Comparison of ENCODE assay signal across 14 cellular contexts in the genomic region with DNA sequence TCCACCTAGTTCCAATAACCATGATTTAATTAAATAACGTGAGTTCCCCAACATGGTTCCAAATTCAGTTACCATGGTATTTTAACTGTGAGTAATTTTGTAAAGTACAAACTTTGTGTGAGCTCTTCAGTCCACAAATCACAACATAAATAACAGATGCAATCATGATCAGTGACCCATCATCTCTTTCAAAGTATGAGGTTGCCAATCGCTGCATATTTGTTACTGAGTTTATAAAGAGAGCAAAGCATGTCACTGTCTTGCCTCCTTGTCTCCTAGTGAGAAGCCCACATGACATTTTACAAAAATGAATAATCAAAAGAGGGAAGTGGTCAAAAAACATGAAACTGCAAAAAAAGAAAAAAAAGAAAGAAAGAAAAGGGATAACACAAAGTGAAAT.
DNase-seq lines count a peak whose midpoint lies in the region; ATAC-seq lines count a peak whose summit lies in the region.
"Had no signal": no experiment of that assay in that cellular context is flagged by ENCODE, and none has a peak within 500 bp of the region (broad histone marks: within the 10 kb centered on the region; RNA-seq: fewer than 3 reads in every experiment).

No MANE protein-coding gene starts in this region.

- no peaks in the 10 kb centered on the region for H3K4me1 ChIP-seq in naive thymus-derived CD4-positive, alpha-beta T cell (ENCODE audit: control insufficient read depth in 2 of 2, insufficient read depth in 2 of 2, low read length in 2 of 2)

- no peak overlapping the region for H3K4me3 Mint-ChIP-seq in naive thymus-derived CD4-positive, alpha-beta T cell

- intact Hi-C loops in naive thymus-derived CD4-positive, alpha-beta T cell (cut with micrococcal nuclease), result no loop called here

- POLR2A ChIA-PET in naive thymus-derived CD4-positive, alpha-beta T cell (lab: Charles Lee), result interaction anchor here (0.7 kb wide), 1 partner anchor 74 kb away, joined by 3 read pairs; no protein-coding TSS in a partner anchor

- H3K27ac Mint-ChIP-seq in naive thymus-derived CD4-positive, alpha-beta T cell, result no peak overlapping the region

- no peak overlapping the region for H3K4me3 ChIP-seq in naive thymus-derived CD4-positive, alpha-beta T cell (ENCODE audit: low read length)

- peaks cover 16 to 35% (median 21%) of the 10 kb centered on the region in 5 donors for H3K27me3 Mint-ChIP-seq in naive thymus-derived CD4-positive, alpha-beta T cell

- H3K27ac ChIP-seq in naive thymus-derived CD4-positive, alpha-beta T cell (ENCODE audit: low read depth, low read length), result no peak overlapping the region

- H3K4me1 Mint-ChIP-seq in naive thymus-derived CD4-positive, alpha-beta T cell, result peaks cover 0 to 2% (median under 1%) of the 10 kb centered on the region in 7 donors

- H3K9me3 Mint-ChIP-seq in naive thymus-derived CD4-positive, alpha-beta T cell, result peaks cover 0 to 8% (median 3%) of the 10 kb centered on the region in 11 donors

- ATAC-seq in GM18909 (IDR thresholded peaks at IDR 0.05; ENCODE audit: poor library complexity, unreplicated experiment) (peak; percentile 72), HG02759 (IDR thresholded peaks at IDR 0.05; ENCODE audit: unreplicated experiment) (peak; percentile 71), HG03571 (IDR thresholded peaks at IDR 0.05; ENCODE audit: unreplicated experiment) (peak; percentile 59), GM21390 (IDR thresholded peaks at IDR 0.05; ENCODE audit: unreplicated experiment) (no peak)
- peak; percentile 60 for ATAC-seq in naive thymus-derived CD4-positive, alpha-beta T cell
- ATAC-seq: HCT116, left lobe of liver had no signal

- no peaks in the 10 kb centered on the region for H3K36me3 ChIP-seq in naive thymus-derived CD4-positive, alpha-beta T cell (ENCODE audit: control insufficient read depth in 2 of 3, insufficient read depth in 3 of 3, low read length in 3 of 3)

- CTCF ChIA-PET in naive thymus-derived CD4-positive, alpha-beta T cell (lab: Charles Lee), result interaction anchor here (0.7 kb wide), 1 partner anchor 27 kb away, joined by 4 read pairs; no protein-coding TSS in a partner anchor

- H3K27me3 ChIP-seq in naive thymus-derived CD4-positive, alpha-beta T cell (ENCODE audit: control insufficient read depth in 2 of 2, insufficient read depth in 2 of 2, low read length in 2 of 2), result peaks cover 0 to 7% of the 10 kb centered on the region in 2 donors

- DNase-seq in naive thymus-derived CD4-positive, alpha-beta T cell, result no peak
- DNase-seq in COR-L47 (lab: John Stamatoyannopoulos, UW) (no peak), A172 (ENCODE audit: low spot score) (no peak)
- DNase-seq: effector memory CD4-positive, alpha-beta T cell; IMR-90; NCI-H2171; stimulated activated CD8-positive, alpha-beta memory T cell treated with anti-CD3 and anti-CD28 coated beads, Interleukin-4, amount 100 ng/mL, for 48 hours; T-helper 9 cell had no signal

- H3K36me3 Mint-ChIP-seq in naive thymus-derived CD4-positive, alpha-beta T cell, result peaks cover 0 to 5% (median 2%) of the 10 kb centered on the region in 5 donors

- H3K9me3 ChIP-seq in naive thymus-derived CD4-positive, alpha-beta T cell (ENCODE audit: control insufficient read depth in 2 of 3, low read length in 3 of 3), result no peaks in the 10 kb centered on the region
